8 cellular contexts compared by ENCODE assay signal in the genomic region with DNA sequence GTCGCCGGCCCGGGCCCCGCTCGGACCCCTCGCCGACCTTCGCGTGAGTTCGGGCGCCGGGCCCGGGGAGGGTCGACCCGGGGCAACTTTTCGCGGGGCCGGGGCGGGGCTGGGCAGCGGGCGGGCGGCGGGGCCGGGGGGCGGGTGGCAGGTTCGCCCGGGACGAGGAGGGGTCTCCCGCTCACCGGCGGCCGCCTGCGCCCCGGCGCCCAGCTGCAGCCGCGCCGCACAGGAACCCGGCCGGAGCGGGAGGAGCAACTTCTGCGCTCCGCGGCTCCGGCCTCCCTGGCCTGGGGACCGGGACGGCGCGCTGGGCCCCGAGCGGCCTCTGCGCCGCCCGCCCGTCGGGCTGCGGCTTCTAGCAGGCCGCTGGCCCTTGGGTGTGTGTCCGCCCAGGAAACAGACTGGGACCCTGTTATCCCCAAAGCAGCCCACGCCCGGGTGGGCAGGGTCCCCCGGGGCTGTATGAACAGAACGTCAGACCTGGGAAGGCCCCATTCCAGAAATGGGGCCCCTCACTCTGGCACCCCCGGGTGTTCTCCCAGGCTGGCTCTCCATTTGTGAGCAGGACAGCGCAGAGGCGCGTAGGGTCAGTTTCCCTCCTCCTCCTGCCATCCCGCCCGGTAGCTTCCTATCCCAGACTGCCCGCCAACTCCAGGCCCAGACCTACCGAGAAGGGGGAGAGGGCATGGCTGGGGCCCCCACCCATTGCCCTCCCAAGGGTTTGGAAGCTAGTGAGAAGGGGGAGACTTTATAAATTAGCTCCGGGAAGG. TPM values are rescaled to one million over a fixed set of nuclear protein-coding genes. Genes with fewer than 3 reads are reported as not detected.
A peak's percentile ranks its signal among the peaks of the same experiment; 100 is the strongest.
DNase-seq lines count a peak whose midpoint lies in the region; ATAC-seq and TF ChIP-seq lines count a peak whose summit lies in the region.

No MANE protein-coding gene starts in this region.

- DNase-seq in activated CD8-positive, alpha-beta memory T cell treated with anti-CD3 and anti-CD28 coated beads for 24 hours = peak; percentile 68
- DNase-seq in activated CD8-positive, alpha-beta memory T cell treated with anti-CD3 and anti-CD28 coated beads, Interleukin-2, amount 50 U/mL, for 48 hours = no peak
- DNase-seq in activated CD8-positive, alpha-beta T cell treated with anti-CD3 and anti-CD28 coated beads for 36 hours = no peak
- DNase-seq in left ventricle myocardium inferior = peak; percentile 45
- DNase-seq in sciatic nerve (ENCODE audit: low spot score) = peak; percentile 60
- DNase-seq in NCI-H187 (lab: John Stamatoyannopoulos, UW) = no peak
- no peak for DNase-seq in nucleus accumbens (lab: John Stamatoyannopoulos, UW)

- POLR2A ChIA-PET in activated CD8-positive, alpha-beta T cell treated with anti-CD3 and anti-CD28 coated beads for 36 hours (lab: Charles Lee) = no interaction called here

- TF ChIP-seq CTCF in activated CD8-positive, alpha-beta T cell treated with anti-CD3 and anti-CD28 coated beads for 36 hours (IDR thresholded peaks at IDR 0.05) = no peak
- no peak for TF ChIP-seq CTCF in left ventricle myocardium inferior (IDR thresholded peaks at IDR 0.05; ENCODE audit: borderline replicate concordance)

- H3K4me1 Mint-ChIP-seq in activated CD8-positive, alpha-beta T cell treated with anti-CD3 and anti-CD28 coated beads for 36 hours (ENCODE audit: low read depth) = peaks cover 7% of the 10 kb centered on the region

- ATAC-seq in activated CD8-positive, alpha-beta T cell treated with anti-CD3 and anti-CD28 coated beads for 36 hours = peak; percentile 17
- ATAC-seq in sciatic nerve (no peak), GM19397 (IDR thresholded peaks at IDR 0.05; ENCODE audit: unreplicated experiment) (no peak)

- H3K36me3 Mint-ChIP-seq in activated CD8-positive, alpha-beta T cell treated with anti-CD3 and anti-CD28 coated beads for 36 hours (ENCODE audit: low read depth) = no peaks in the 10 kb centered on the region

- peaks cover 75% of the 10 kb centered on the region for H3K4me1 ChIP-seq in left ventricle myocardium inferior

- H3K9me3 ChIP-seq in left ventricle myocardium inferior (replicated peaks) = no peaks in the 10 kb centered on the region

- peak overlapping the region; percentile 93 for H3K27ac ChIP-seq in left ventricle myocardium inferior (replicated peaks)

- CTCF ChIA-PET in activated CD8-positive, alpha-beta T cell treated with anti-CD3 and anti-CD28 coated beads for 36 hours (lab: Charles Lee) = interaction anchor here (0.9 kb wide), 1 partner anchor 79 kb away, joined by 3 read pairs; no protein-coding TSS in a partner anchor

- H3K9me3 Mint-ChIP-seq in activated CD8-positive, alpha-beta T cell treated with anti-CD3 and anti-CD28 coated beads for 36 hours = no peaks in the 10 kb centered on the region

- intact Hi-C loops in activated CD8-positive, alpha-beta T cell treated with anti-CD3 and anti-CD28 coated beads for 36 hours (cut with micrococcal nuclease) = no loop called here
- intact Hi-C loops in left ventricle myocardium inferior (cut with micrococcal nuclease) (no loop called here), sciatic nerve (cut with DNase I) (loop anchor here (10.0 kb wide), 2 partner anchors 108 to 152 kb away; no protein-coding TSS in a partner anchor)

- peaks cover 10% of the 10 kb centered on the region for H3K27me3 Mint-ChIP-seq in activated CD8-positive, alpha-beta T cell treated with anti-CD3 and anti-CD28 coated beads for 36 hours

- peak overlapping the region; percentile 45 for H3K4me3 Mint-ChIP-seq in activated CD8-positive, alpha-beta T cell treated with anti-CD3 and anti-CD28 coated beads for 36 hours

- H3K27me3 ChIP-seq in left ventricle myocardium inferior (ENCODE audit: low read depth) = no peaks in the 10 kb centered on the region

- no peaks in the 10 kb centered on the region for H3K36me3 ChIP-seq in left ventricle myocardium inferior

- H3K4me3 ChIP-seq in left ventricle myocardium inferior = peak overlapping the region; percentile 91

- H3K27ac Mint-ChIP-seq in activated CD8-positive, alpha-beta T cell treated with anti-CD3 and anti-CD28 coated beads for 36 hours = no peak overlapping the region

RNA-seq across cellular contexts. Expression of a gene that starts 0.7 kb away (rescaled TPM):
- 10 to 100 TPM; 23.2 to 23.8 TPM for total RNA-seq in activated CD8-positive, alpha-beta T cell treated with anti-CD3 and anti-CD28 coated beads for 36 hours
- total RNA-seq in left ventricle myocardium inferior (57.1 TPM), sciatic nerve (78.1 TPM)

Comparison
In these comparisons a context has a peak if more than half of its experiments do, and no peak if none do; other contexts are left out.
1. DNase-seq: peak in activated CD8-positive, alpha-beta memory T cell treated with anti-CD3 and anti-CD28 coated beads for 24 hours (single experiment), left ventricle myocardium inferior (single experiment) and sciatic nerve (single experiment); none in activated CD8-positive, alpha-beta memory T cell treated with anti-CD3 and anti-CD28 coated beads, Interleukin-2, amount 50 U/mL, for 48 hours (single experiment), activated CD8-positive, alpha-beta T cell treated with anti-CD3 and anti-CD28 coated beads for 36 hours (single experiment), NCI-H187 (0 of 2) and nucleus accumbens (0 of 56).